8 cellular contexts compared by ENCODE assay signal in the genomic region with DNA sequence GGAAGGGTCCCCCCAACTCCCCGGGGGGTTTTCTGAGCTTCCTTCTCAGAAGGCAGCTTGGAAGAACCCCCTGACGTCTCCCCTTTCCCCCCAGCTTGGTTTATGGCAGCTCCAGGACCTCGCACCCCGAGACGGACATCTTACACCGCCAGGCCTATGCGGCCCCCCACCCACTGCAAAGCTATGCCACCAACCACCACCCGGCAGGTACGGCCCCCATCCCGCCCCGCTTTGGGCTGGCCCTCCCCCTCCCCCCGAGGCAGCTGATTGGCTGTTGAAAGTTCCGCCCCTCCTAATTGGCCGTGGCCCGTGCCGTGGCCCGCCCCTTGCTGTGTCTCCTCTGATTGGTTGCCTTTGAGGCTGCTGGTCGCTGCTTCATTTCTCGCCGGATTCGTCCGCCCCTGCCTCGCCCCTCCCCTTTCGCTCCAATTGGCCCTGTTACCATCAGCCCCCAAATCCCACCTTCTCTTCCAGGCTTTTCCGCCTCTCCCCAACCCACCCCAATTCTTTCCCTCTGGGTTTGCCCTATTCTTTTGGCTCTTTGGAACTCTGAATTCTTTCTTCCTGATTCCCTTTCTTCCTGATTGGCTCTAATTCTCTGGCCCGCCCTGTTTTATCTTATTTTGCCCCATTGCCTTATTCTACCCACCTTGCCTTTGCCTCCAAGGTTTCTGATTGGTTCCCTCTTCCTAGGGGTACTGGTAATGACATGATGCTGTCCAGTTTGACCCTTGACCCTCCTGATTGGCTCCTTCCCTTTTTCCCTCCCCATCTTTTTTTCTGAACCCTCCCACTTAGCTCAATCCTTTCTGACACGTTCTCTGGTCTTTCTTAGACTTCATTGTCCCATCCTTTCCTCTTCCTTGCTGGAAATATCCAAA. TPM values are rescaled to one million over a fixed set of nuclear protein-coding genes. Genes with fewer than 3 reads are reported as not detected.
DNase-seq lines count a peak whose midpoint lies in the region; ATAC-seq and TF ChIP-seq lines count a peak whose summit lies in the region.

No MANE protein-coding gene starts in this region.

- peak; percentile 40 for TF ChIP-seq POLR2A in GM18951 (IDR thresholded peaks at IDR 0.05; ENCODE audit: extremely low read depth, insufficient read depth, insufficient read length)
- no peak for TF ChIP-seq POLR2A in esophagus squamous epithelium (IDR thresholded peaks at IDR 0.05)

- TF ChIP-seq CTCF in AG04449 (IDR thresholded peaks at IDR 0.05; ENCODE audit: insufficient read depth, low read length, missing control alignments) (no peak), Panc1 (IDR thresholded peaks at IDR 0.05) (no peak), esophagus squamous epithelium (IDR thresholded peaks at IDR 0.05) (no peak)

- H3K27me3 ChIP-seq in Panc1 (ENCODE audit: control insufficient read depth, insufficient read depth, low read length) (no peaks in the 10 kb centered on the region), esophagus squamous epithelium (no peaks in the 10 kb centered on the region)

- CTCF ChIA-PET in AG04449 (lab: Yijun Ruan, JAX) = interaction anchor here (0.7 to 1.3 kb wide), 5 partner anchors 9 to 47 kb away, joined by 3 to 4 read pairs (median 3); partner anchors contain the start of gene RRAS
- CTCF ChIA-PET in Panc1 (lab: Charles Lee) = interaction anchor here (0.6 kb wide), 1 partner anchor 56 kb away, joined by 4 read pairs; no protein-coding TSS in a partner anchor

- intact Hi-C loops in Panc1 (cut with micrococcal nuclease; ENCODE audit: unreplicated experiment) (no loop called here), esophagus squamous epithelium (cut with DNase I) (no loop called here)

- H3K4me3 ChIP-seq in AG04449 (ENCODE audit: low read depth, low read length) (peak overlapping the region; percentile 85), Panc1 (ENCODE audit: low read depth in 2 of 2, low read length in 2 of 2) (peak overlapping the region; percentile 67 to 73), esophagus squamous epithelium (peak overlapping the region; percentile 85 to 95 (median 88))

- POLR2A ChIA-PET in AG04449 (lab: Yijun Ruan, JAX) (interaction anchor here (0.6 to 1.2 kb wide), 4 partner anchors 47 to 105 kb away, joined by 3 to 6 read pairs (median 4); partner anchors contain the start of genes RRAS and SCAF1), Panc1 (lab: Charles Lee) (interaction anchor here (0.6 kb wide), 1 partner anchor 43 kb away, joined by 4 read pairs; no protein-coding TSS in a partner anchor)

- peak; percentile 70 for ATAC-seq in Panc1

- no TSS peak for BruUV-seq in Panc1 (replicated peaks; lab: Mats Ljungman, UMichigan)

- H3K4me1 ChIP-seq in Panc1 (ENCODE audit: control insufficient read depth, insufficient read depth, low read length) = peaks cover 8% of the 10 kb centered on the region
- peaks cover 15 to 56% (median 21%) of the 10 kb centered on the region in 3 donors for H3K4me1 ChIP-seq in esophagus squamous epithelium

- H3K27ac ChIP-seq in Panc1 (ENCODE audit: low read length) (peak overlapping the region; percentile 77), esophagus squamous epithelium (peak overlapping the region; percentile 86 to 97 (median 94))

- H3K9me3 ChIP-seq in Panc1 (ENCODE audit: control insufficient read depth, insufficient read depth, low read depth, low read length) (no peaks in the 10 kb centered on the region), esophagus squamous epithelium (no peaks in the 10 kb centered on the region)

- DNase-seq in AG04449 (ENCODE audit: low read depth, low spot score) (peak; percentile 40), HT1080 (ENCODE audit: low read depth) (peak; percentile 87), Panc1 (ENCODE audit: low read depth, low spot score) (no peak), activated T-helper 1 cell treated with Interleukin-2 at 50 U/mL for 16 hours (ENCODE audit: low read depth) (peak; percentile 83), esophagus squamous epithelium (lab: John Stamatoyannopoulos, UW) (peak; percentile 37), myocyte (ENCODE audit: low read depth) (peak; percentile 91)
- DNase-seq in stimulated activated CD8-positive, alpha-beta memory T cell treated with anti-CD3 and anti-CD28 coated beads, Interleukin-7, amount 100 ng/mL, for 1 hour (ENCODE audit: low read depth in 2 of 2) = peak; percentile 79 to 80

- 10 to 11% methylated on average over 12 to 14 of the region's 27 CpGs for WGBS in esophagus squamous epithelium, 2 donors

- in situ Hi-C loops in GM18951 (cut with MboI; ENCODE audit: low sequenced_read_pairs, unreplicated experiment) (no loop called here), Panc1 (cut with HindIII; ENCODE audit: low pct_unique_long_range_greater_than_20kb, low sequenced_read_pairs) (no loop called here)

- peaks cover 4% of the 10 kb centered on the region; the same call in 1 of the 2 replicates for H3K36me3 ChIP-seq in Panc1 (ENCODE audit: control insufficient read depth, insufficient read depth, low read length)
- peaks cover 35 to 46% (median 35%) of the 10 kb centered on the region in 3 donors for H3K36me3 ChIP-seq in esophagus squamous epithelium

RNA-seq across cellular contexts. Expression of gene PRR12, which starts 2.5 kb away (rescaled TPM):
- 3.4 and 6.5 TPM in 2 replicates for total RNA-seq in HT1080 (2014; rRNA removed; shearing (Covaris generic))
- 9.8 and 9.9 TPM in 2 replicates for polyA plus RNA-seq in HT1080 (2015; cell fraction: cytosol; rRNA removed)
- 15.1 and 17.0 TPM in 2 replicates for polyA plus RNA-seq in HT1080 (2015; cell fraction: nucleus; rRNA removed)
- total RNA-seq in Panc1 (2021; ENCODE audit: unreplicated experiment) (22.9 TPM), esophagus squamous epithelium (10 to 100 TPM in 1 of 4 donors, 1 to 10 TPM in 3; 4.5 to 11.9 (median 7.7) TPM), myocyte (3.2 and 4.4 TPM in 2 replicates)
- 23.1 TPM for polyA plus RNA-seq in Panc1 (2012; ENCODE audit: insufficient read length)
- 11.2 TPM for polyA plus RNA-seq in myocyte (2012)

RNA-seq across cellular contexts. Expression of gene PRRG2, which starts 12.4 kb away (rescaled TPM):
- 0.70 and 1.1 TPM in 2 replicates for total RNA-seq in HT1080 (2014; rRNA removed; shearing (Covaris generic))
- 0.26 and 0.49 TPM in 2 replicates for polyA plus RNA-seq in HT1080 (2015; cell fraction: cytosol; rRNA removed)
- polyA plus RNA-seq in HT1080 (2015; cell fraction: nucleus; rRNA removed) = 0.59 and 0.90 TPM in 2 replicates
- total RNA-seq in Panc1 (2021; ENCODE audit: unreplicated experiment) (0.64 TPM), esophagus squamous epithelium (10 to 100 TPM in 1 of 4 donors, 1 to 10 TPM in 3; 7.7 to 19.8 (median 8.8) TPM), myocyte (0.16 TPM in 1 of 2 replicates, not detected in the other)
- 0.84 TPM for polyA plus RNA-seq in Panc1 (2012; ENCODE audit: insufficient read length)
- 0.62 TPM for polyA plus RNA-seq in myocyte (2012)

RNA-seq across cellular contexts. Expression of gene NOSIP, which starts 13.1 kb away (rescaled TPM):
- 140 and 203 TPM in 2 replicates for total RNA-seq in HT1080 (2014; rRNA removed; shearing (Covaris generic))
- 22.9 and 44.1 TPM in 2 replicates for polyA plus RNA-seq in HT1080 (2015; cell fraction: cytosol; rRNA removed)
- 53.5 and 58.4 TPM in 2 replicates for polyA plus RNA-seq in HT1080 (2015; cell fraction: nucleus; rRNA removed)
- total RNA-seq in Panc1 (2021; ENCODE audit: unreplicated experiment) = 66.1 TPM
- polyA plus RNA-seq in Panc1 (2012; ENCODE audit: insufficient read length) = 120 TPM
- 10 to 100 TPM; 37.8 to 50.7 (median 40.2) TPM for total RNA-seq in esophagus squamous epithelium
- 51.3 and 68.7 TPM in 2 replicates for total RNA-seq in myocyte
- 74.7 TPM for polyA plus RNA-seq in myocyte (2012)

RNA-seq across cellular contexts. Expression of gene RRAS, which starts 46.5 kb away (rescaled TPM):
- 23.5 and 26.7 TPM in 2 replicates for total RNA-seq in HT1080 (2014; rRNA removed; shearing (Covaris generic))
- 115 and 130 TPM in 2 replicates for polyA plus RNA-seq in HT1080 (2015; cell fraction: cytosol; rRNA removed)
- 79.7 and 87.0 TPM in 2 replicates for polyA plus RNA-seq in HT1080 (2015; cell fraction: nucleus; rRNA removed)
- 64.4 TPM for total RNA-seq in Panc1 (2021; ENCODE audit: unreplicated experiment)
- polyA plus RNA-seq in Panc1 (2012; ENCODE audit: insufficient read length) = 170 TPM
- total RNA-seq in esophagus squamous epithelium = 10 to 100 TPM in 3 of 4 donors, 1 to 10 TPM in 1; 6.3 to 40.8 (median 12.8) TPM
- total RNA-seq in myocyte = 29.8 and 42.1 TPM in 2 replicates
- 213 TPM for polyA plus RNA-seq in myocyte (2012)

RNA-seq across cellular contexts. Expression of gene SCAF1, which starts 48.5 kb away (rescaled TPM):
- 21.2 and 31.7 TPM in 2 replicates for total RNA-seq in HT1080 (2014; rRNA removed; shearing (Covaris generic))
- polyA plus RNA-seq in HT1080 (2015; cell fraction: cytosol; rRNA removed) = 35.0 and 38.9 TPM in 2 replicates
- 58.4 and 61.5 TPM in 2 replicates for polyA plus RNA-seq in HT1080 (2015; cell fraction: nucleus; rRNA removed)
- total RNA-seq in Panc1 (2021; ENCODE audit: unreplicated experiment) (77.4 TPM), esophagus squamous epithelium (10 to 100 TPM; 11.0 to 24.8 (median 15.2) TPM), myocyte (26.9 and 33.8 TPM in 2 replicates)
- 62.1 TPM for polyA plus RNA-seq in Panc1 (2012; ENCODE audit: insufficient read length)
- 51.1 TPM for polyA plus RNA-seq in myocyte (2012)
